3 cellular contexts compared by ENCODE assay signal in genomic region chr5:26229848-26230247, GRCh38.
"Had no signal": no experiment of that assay in that cellular context is flagged by ENCODE, and none has a peak within 500 bp of the region (broad histone marks: within the 10 kb centered on the region; RNA-seq: fewer than 3 reads in every experiment).

No MANE protein-coding gene starts in this region.

- DNase-seq: GDM1, GF-D8 had no signal

- H3K4me3 ChIP-seq: GM12878 had no signal
